ENCODE assay signal across 18 cellular contexts in the genomic region with DNA sequence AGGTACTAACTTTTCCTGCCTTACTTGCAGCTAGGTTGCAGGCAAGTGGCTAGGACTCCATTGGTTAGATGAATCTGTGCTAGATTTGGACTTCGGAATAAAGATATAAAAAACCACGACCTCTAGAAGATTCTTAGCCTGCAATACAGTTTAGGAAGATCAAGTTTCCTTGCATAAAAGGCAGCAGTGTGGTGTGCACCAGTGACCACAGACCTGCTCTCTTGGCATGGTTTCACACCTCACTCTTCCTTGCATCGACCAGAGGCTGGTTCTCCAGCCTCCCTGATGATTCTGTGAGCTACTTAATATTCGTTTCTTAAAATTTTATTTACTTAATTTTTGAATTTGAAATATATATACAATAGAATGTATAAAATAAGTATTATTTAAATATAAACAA. TPM values are rescaled to one million over a fixed set of nuclear protein-coding genes. Genes with fewer than 3 reads are reported as not detected.
DNase-seq lines count a peak whose midpoint lies in the region; ATAC-seq and TF ChIP-seq lines count a peak whose summit lies in the region.
"Had no signal": no experiment of that assay in that cellular context is flagged by ENCODE, and none has a peak within 500 bp of the region (broad histone marks: within the 10 kb centered on the region; RNA-seq: fewer than 3 reads in every experiment).

No MANE protein-coding gene starts in this region.

- H3K9me3 ChIP-seq in PC-9 (ENCODE audit: insufficient read depth, low read depth) = no peaks in the 10 kb centered on the region
- H3K9me3 ChIP-seq: BE2C had no signal

- no TSS peak for BruUV-seq in PC-9 (replicated peaks; lab: Mats Ljungman, UMichigan)

- H3K36me3 Mint-ChIP-seq in activated CD4-positive, alpha-beta memory T cell treated with anti-CD3 and anti-CD28 coated beads, Interleukin-2, amount 10 ng/mL, durations not matched to agents 7 days and 5 days (ENCODE audit: low read depth) = peaks cover 3% of the 10 kb centered on the region

- no peak overlapping the region for H3K4me3 ChIP-seq in PC-9
- H3K4me3 ChIP-seq: GM23248 had no signal

- no peak overlapping the region for H3K27ac Mint-ChIP-seq in activated CD4-positive, alpha-beta memory T cell treated with anti-CD3 and anti-CD28 coated beads, Interleukin-2, amount 10 ng/mL, durations not matched to agents 7 days and 5 days
- H3K27ac Mint-ChIP-seq: CD4-positive, CD25-positive, alpha-beta regulatory T cell had no signal

- no peaks in the 10 kb centered on the region for H3K27me3 Mint-ChIP-seq in activated CD4-positive, alpha-beta memory T cell treated with anti-CD3 and anti-CD28 coated beads, Interleukin-2, amount 10 ng/mL, durations not matched to agents 7 days and 5 days
- H3K27me3 Mint-ChIP-seq: CD4-positive, CD25-positive, alpha-beta regulatory T cell; CD8-positive, alpha-beta memory T cell had no signal

- H2AFZ ChIP-seq in PC-9 = no peak overlapping the region
- H2AFZ ChIP-seq: GM23248 had no signal

- no peak overlapping the region for H3K4me2 ChIP-seq in PC-9

- H4K20me1 ChIP-seq in PC-9 (ENCODE audit: insufficient read depth) = no peaks in the 10 kb centered on the region

- no peaks in the 10 kb centered on the region for H3K4me1 ChIP-seq in PC-9 (replicated peaks; ENCODE audit: insufficient read depth)
- H3K4me1 ChIP-seq: BE2C had no signal

- H3K27me3 ChIP-seq in PC-9 (ENCODE audit: insufficient read depth, low read depth) = no peaks in the 10 kb centered on the region
- H3K27me3 ChIP-seq: BE2C had no signal

- TF ChIP-seq CTCF in PC-9 (conservative IDR thresholded peaks at IDR 0.05) = no peak

- H3K36me3 ChIP-seq in PC-9 (ENCODE audit: low read depth) = no peaks in the 10 kb centered on the region
- H3K36me3 ChIP-seq: BE2C had no signal

- intact Hi-C loops in PC-9 (cut with micrococcal nuclease; ENCODE audit: unreplicated experiment) = no loop called here

- no peak overlapping the region for H3K27ac ChIP-seq in PC-9
- H3K27ac ChIP-seq: GM23248 had no signal

- H3K9me2 ChIP-seq in PC-9 (ENCODE audit: insufficient read depth) = no peaks in the 10 kb centered on the region

- POLR2A ChIA-PET in activated CD4-positive, alpha-beta memory T cell treated with anti-CD3 and anti-CD28 coated beads, Interleukin-2, amount 10 ng/mL, durations not matched to agents 7 days and 5 days (lab: Charles Lee) = interaction anchor here (1.3 kb wide), 1 partner anchor 10 kb away, joined by 7 read pairs; a partner anchor contains a TSS
- POLR2A ChIA-PET in PC-9 (lab: Charles Lee; ENCODE audit: unreplicated experiment) = no interaction called here

- no peaks in the 10 kb centered on the region for H3F3A ChIP-seq in PC-9 (ENCODE audit: insufficient read depth, low read depth)

- H3K79me2 ChIP-seq in PC-9 (ENCODE audit: low read depth) = no peaks in the 10 kb centered on the region

- no peaks in the 10 kb centered on the region for H3K4me1 Mint-ChIP-seq in activated CD4-positive, alpha-beta memory T cell treated with anti-CD3 and anti-CD28 coated beads, Interleukin-2, amount 10 ng/mL, durations not matched to agents 7 days and 5 days

- H3K9me3 Mint-ChIP-seq in activated CD4-positive, alpha-beta memory T cell treated with anti-CD3 and anti-CD28 coated beads, Interleukin-2, amount 10 ng/mL, durations not matched to agents 7 days and 5 days = no peaks in the 10 kb centered on the region
- H3K9me3 Mint-ChIP-seq: CD4-positive, CD25-positive, alpha-beta regulatory T cell; CD8-positive, alpha-beta memory T cell had no signal

- DNase-seq in LHCN-M2 (ENCODE audit: low read depth) (peak; percentile 12), RPMI7951 (ENCODE audit: low read depth) (peak; percentile 4), astrocyte of the hippocampus (ENCODE audit: low read depth, low spot score) (peak; percentile 30), myocyte (ENCODE audit: low read depth) (peak; percentile 51), PC-9 (no peak)
- DNase-seq in activated CD4-positive, alpha-beta memory T cell treated with anti-CD3 and anti-CD28 coated beads, Interleukin-2, amount 10 ng/mL, durations not matched to agents 7 days and 5 days = no peak
- DNase-seq: ACHN; BE2C; C1 segment of cervical spinal cord; CD4-positive, CD25-positive, alpha-beta regulatory T cell; CD8-positive, alpha-beta memory T cell; COR-L47; DMS 273 treated with DMSO at 0.1 percent for 48 hours; DMS53; GM23248; HCEC 1CT had no signal

- H3K4me3 Mint-ChIP-seq in activated CD4-positive, alpha-beta memory T cell treated with anti-CD3 and anti-CD28 coated beads, Interleukin-2, amount 10 ng/mL, durations not matched to agents 7 days and 5 days = no peak overlapping the region
- H3K4me3 Mint-ChIP-seq: CD4-positive, CD25-positive, alpha-beta regulatory T cell; CD8-positive, alpha-beta memory T cell had no signal

- CTCF ChIA-PET in activated CD4-positive, alpha-beta memory T cell treated with anti-CD3 and anti-CD28 coated beads, Interleukin-2, amount 10 ng/mL, durations not matched to agents 7 days and 5 days (lab: Charles Lee) = no interaction called here
- CTCF ChIA-PET in PC-9 (lab: Charles Lee) = no interaction called here

- ATAC-seq in HG03442 (IDR thresholded peaks at IDR 0.05; ENCODE audit: unreplicated experiment) = no peak
- ATAC-seq in HG03108 (IDR thresholded peaks at IDR 0.05; ENCODE audit: unreplicated experiment) = no peak

RNA-seq across cellular contexts. Expression of a gene that starts 9.8 kb away (rescaled TPM):
- 1.9 and 2.1 TPM in 2 replicates for total RNA-seq in LHCN-M2 (2014; rRNA removed)
- polyA plus RNA-seq in LHCN-M2 (2012) = 0.72 TPM
- total RNA-seq in RPMI7951 (2014; rRNA removed; shearing (Covaris generic)) = 1.5 and 1.6 TPM in 2 replicates
- total RNA-seq in myocyte = 4.9 and 6.1 TPM in 2 replicates
- 3.1 TPM for polyA plus RNA-seq in myocyte (2012)
- 1 to 10 TPM; 2.4 to 2.6 TPM for total RNA-seq in activated CD4-positive, alpha-beta memory T cell treated with anti-CD3 and anti-CD28 coated beads, Interleukin-2, amount 10 ng/mL, durations not matched to agents 7 days and 5 days
- 1.2 and 3.8 TPM in 2 replicates for total RNA-seq in PC-9 (2021)

RNA-seq across cellular contexts. Expression of a gene that starts 14.7 kb away (rescaled TPM):
- 26.5 and 29.1 TPM in 2 replicates for total RNA-seq in LHCN-M2 (2014; rRNA removed)
- polyA plus RNA-seq in LHCN-M2 (2012) = 8.5 TPM
- 55.1 and 56.2 TPM in 2 replicates for total RNA-seq in RPMI7951 (2014; rRNA removed; shearing (Covaris generic))
- 1.0 and 1.7 TPM in 2 replicates for total RNA-seq in myocyte
- polyA plus RNA-seq in myocyte (2012) = 0.45 TPM
- total RNA-seq in activated CD4-positive, alpha-beta memory T cell treated with anti-CD3 and anti-CD28 coated beads, Interleukin-2, amount 10 ng/mL, durations not matched to agents 7 days and 5 days = 10 to 100 TPM; 24.1 to 24.9 TPM
- total RNA-seq in PC-9 (2021) = 10.2 and 11.5 TPM in 2 replicates

Comparison
In these comparisons a context has a peak if more than half of its experiments do, and no peak if none do; other contexts are left out.
1. DNase-seq: peak in LHCN-M2 (single experiment), RPMI7951 (single experiment), astrocyte of the hippocampus (single experiment) and myocyte (single experiment); none in activated CD4-positive, alpha-beta memory T cell treated with anti-CD3 and anti-CD28 coated beads, Interleukin-2, amount 10 ng/mL, durations not matched to agents 7 days and 5 days (single experiment) and PC-9 (0 of 2).